1 cellular context compared by ENCODE assay signal in genomic region chr3:9978664-9979349, GRCh38.
TF ChIP-seq lines count a peak whose summit lies in the region.

No MANE protein-coding gene starts in this region.

TF ChIP-seq in K562, 482 proteins besides CTCF, POLR2A, EP300 and RAD21 (continued from another document and continues in another):
- TF ChIP-seq RCOR1 (IDR thresholded peaks at IDR 0.05; ENCODE audit: borderline replicate concordance in 1 of 2, low read depth in 2 of 2, low read length in 2 of 2) (peak in 1 of 2 experiments; percentile 91; a peak in 2 of 4 replicates), SMARCA5 (IDR thresholded peaks at IDR 0.05) (no peak), ZBTB43 (CRISPR knock-in tag; IDR thresholded peaks at IDR 0.05) (no peak), JUN (IDR thresholded peaks at IDR 0.05; ENCODE audit: borderline replicate concordance, low read depth, low read length) (no peak), JUN (CRISPR knock-in tag; IDR thresholded peaks at IDR 0.05; ENCODE audit: borderline replicate concordance) (no peak), NRF1 (conservative IDR thresholded peaks at IDR 0.05 in 1 of 2, IDR thresholded peaks at IDR 0.05 in 1 of 2) (no peak), DLX4 (CRISPR knock-in tag; IDR thresholded peaks at IDR 0.05) (no peak), KHSRP (IDR thresholded peaks at IDR 0.05) (no peak), SMARCC2 (IDR thresholded peaks at IDR 0.05; ENCODE audit: low read depth) (peak; percentile 84; the same call in 1 of the 2 replicates), ZBTB49 (CRISPR knock-in tag; IDR thresholded peaks at IDR 0.05; ENCODE audit: borderline replicate concordance) (no peak), HMGXB4 (CRISPR knock-in tag; IDR thresholded peaks at IDR 0.05) (no peak), ELF4 (CRISPR knock-in tag; IDR thresholded peaks at IDR 0.05) (peak; percentile 56; the same call in 1 of the 2 replicates), ZNF511 (CRISPR knock-in tag; IDR thresholded peaks at IDR 0.05) (no peak; the same call in 1 of the 2 replicates), PHTF2 (CRISPR knock-in tag; IDR thresholded peaks at IDR 0.05) (no peak), MCM3 (IDR thresholded peaks at IDR 0.05) (no peak), OTX1 (CRISPR knock-in tag; IDR thresholded peaks at IDR 0.05) (0 out of 2 replicates have a peak, but pooled peaks have one; percentile 8), ZNF318 (IDR thresholded peaks at IDR 0.05; ENCODE audit: borderline replicate concordance in 1 of 2, low read depth in 1 of 2) (no peak), ZFP36 (IDR thresholded peaks at IDR 0.05; ENCODE audit: low read depth, low read length, partially characterized antibody) (no peak), MTA2 (IDR thresholded peaks at IDR 0.05; ENCODE audit: low read depth) (peak; percentile 91), ZNF766 (CRISPR knock-in tag; conservative IDR thresholded peaks at IDR 0.05) (no peak), MAFK (IDR thresholded peaks at IDR 0.05; ENCODE audit: low read length) (no peak), THRB (CRISPR knock-in tag; conservative IDR thresholded peaks at IDR 0.05) (no peak), NR3C1 (CRISPR knock-in tag; IDR thresholded peaks at IDR 0.05) (no peak), SPI1 (IDR thresholded peaks at IDR 0.05; ENCODE audit: borderline replicate concordance, low read depth, low read length) (no peak), POLR2B (IDR thresholded peaks at IDR 0.05; ENCODE audit: low read depth, partially characterized antibody) (no peak), KLF1 (tag; IDR thresholded peaks at IDR 0.05) (no peak), ETS1 (conservative IDR thresholded peaks at IDR 0.05; ENCODE audit: control insufficient read depth, low read depth, low read length) (no peak), USF2 (CRISPR knock-in tag; IDR thresholded peaks at IDR 0.05) (no peak), CHAMP1 (IDR thresholded peaks at IDR 0.05) (peak; percentile 65), RFX1 (IDR thresholded peaks at IDR 0.05) (no peak), ZNF699 (CRISPR knock-in tag; IDR thresholded peaks at IDR 0.05; ENCODE audit: insufficient replicate concordance) (no peak), TAF1 (IDR thresholded peaks at IDR 0.05; ENCODE audit: control insufficient read depth, extremely low read depth, insufficient read depth, low read length, severe bottlenecking) (peak; percentile 28), ARID2 (IDR thresholded peaks at IDR 0.05) (no peak), TBL1XR1 (IDR thresholded peaks at IDR 0.05; ENCODE audit: low read length in 2 of 2) (peak in 1 of 2 experiments; percentile 89; a peak in 2 of 4 replicates), NFATC3 (IDR thresholded peaks at IDR 0.05) (no peak), ZNF384 (IDR thresholded peaks at IDR 0.05; ENCODE audit: low read depth, low read length) (peak; percentile 8; the same call in 1 of the 2 replicates), WHSC1 (IDR thresholded peaks at IDR 0.05; ENCODE audit: low read length) (no peak), CBFA2T3 (IDR thresholded peaks at IDR 0.05) (peak; percentile 97), POLR2G (IDR thresholded peaks at IDR 0.05; ENCODE audit: low read depth, low read length) (no peak), ZNF140 (CRISPR knock-in tag; IDR thresholded peaks at IDR 0.05) (no peak), ZC3H4 (CRISPR knock-in tag; IDR thresholded peaks at IDR 0.05; ENCODE audit: borderline replicate concordance) (no peak), STAG1 (CRISPR knock-in tag; IDR thresholded peaks at IDR 0.05; ENCODE audit: borderline replicate concordance) (no peak), ZNF197 (CRISPR knock-in tag; IDR thresholded peaks at IDR 0.05; ENCODE audit: low read depth) (no peak), POLR2H (tag; IDR thresholded peaks at IDR 0.05; ENCODE audit: low read depth) (no peak)
